Comparison of ENCODE assay signal across 8 cellular contexts in genomic region chr1:172531846-172532699, GRCh38. TPM values are rescaled to one million over a fixed set of nuclear protein-coding genes. Genes with fewer than 3 reads are reported as not detected.
DNase-seq lines count a peak whose midpoint lies in the region; ATAC-seq and TF ChIP-seq lines count a peak whose summit lies in the region.

No MANE protein-coding gene starts in this region.

- peak overlapping the region; percentile 87 for H3K4me3 Mint-ChIP-seq in Caco-2 (ENCODE audit: unreplicated experiment)

- CTCF ChIA-PET in Caco-2 (lab: Charles Lee): interaction anchor here (0.6 to 1.2 kb wide), 4 partner anchors 33 to 188 kb away, joined by 3 to 21 read pairs (median 6); no protein-coding TSS in a partner anchor

- no peaks in the 10 kb centered on the region for H3K36me3 ChIP-seq in Caco-2 (ENCODE audit: control insufficient read depth, insufficient read depth, low read length)

- peak overlapping the region; percentile 84 for H3K27ac Mint-ChIP-seq in Caco-2 (ENCODE audit: unreplicated experiment)

- intact Hi-C loops in Caco-2 (cut with micrococcal nuclease; ENCODE audit: unreplicated experiment): loop anchor here (1.0 to 5.0 kb wide), 4 partner anchors 33 to 690 kb away; partner anchors contain the start of gene DNM3

- no peaks in the 10 kb centered on the region for H3K9me3 Mint-ChIP-seq in Caco-2 (ENCODE audit: unreplicated experiment)

- H3K9me3 ChIP-seq in Caco-2: no peaks in the 10 kb centered on the region

- H3K36me3 Mint-ChIP-seq in Caco-2 (ENCODE audit: insufficient read depth, unreplicated experiment): peaks cover 13% of the 10 kb centered on the region

- POLR2A ChIA-PET in Caco-2 (lab: Charles Lee): interaction anchor here (0.5 to 1.5 kb wide), 19 partner anchors 10 to 1941 kb away, joined by 3 to 42 read pairs (median 4); partner anchors contain the start of genes METTL13 and PIGC

- peak; percentile 67 for ATAC-seq in GM21367 (IDR thresholded peaks at IDR 0.05; ENCODE audit: unreplicated experiment)

- TF ChIP-seq CTCF in Caco-2 (IDR thresholded peaks at IDR 0.05; ENCODE audit: insufficient read depth in 1 of 2, low read depth in 1 of 2, low read length in 1 of 2, severe bottlenecking in 1 of 2, unreplicated experiment in 1 of 2): no peak

- TSS peak; percentile 92 for BruUV-seq in Caco-2 (replicated peaks; lab: Mats Ljungman, UMichigan)

- peak; percentile 91 to 94 for DNase-seq in Caco-2
- DNase-seq in HT1080 (ENCODE audit: low read depth): peak; percentile 97
- peak; percentile 93 to 99 for DNase-seq in NOMO-1 (lab: John Stamatoyannopoulos, UW; ENCODE audit: unreplicated experiment in 2 of 2)
- peak; percentile 84 for DNase-seq in activated CD8-positive, alpha-beta memory T cell treated with anti-CD3 and anti-CD28 coated beads, Interleukin-2, amount 50 U/mL, for 24 hours (ENCODE audit: extremely low read depth)
- DNase-seq in epidermal melanocyte (ENCODE audit: insufficient read length, low spot score): peak; percentile 91
- peak; percentile 93 for DNase-seq in middle frontal gyrus (ENCODE audit: extremely low spot score, low spot score)
- DNase-seq in stimulated activated CD8-positive, alpha-beta memory T cell treated with anti-CD3 and anti-CD28 coated beads, Interleukin-2, amount 100 ng/mL, for 1 hour (ENCODE audit: low read depth in 2 of 2): peak; percentile 60 to 76

- no peaks in the 10 kb centered on the region for H3K27me3 Mint-ChIP-seq in Caco-2 (ENCODE audit: insufficient read depth, unreplicated experiment)

- peak overlapping the region; percentile 69 for H3K4me3 ChIP-seq in Caco-2 (ENCODE audit: low read depth, low read length)

- H3K27me3 ChIP-seq in Caco-2 (replicated peaks; ENCODE audit: control insufficient read depth, insufficient read depth, low read length): no peaks in the 10 kb centered on the region

- H3K4me1 ChIP-seq in Caco-2: peaks cover 32% of the 10 kb centered on the region

- peaks cover 43% of the 10 kb centered on the region for H3K4me1 Mint-ChIP-seq in Caco-2 (ENCODE audit: low read depth, unreplicated experiment)

RNA-seq across cellular contexts. Expression of gene SUCO, which starts 0.9 kb away (rescaled TPM):
- 48.4 and 50.3 TPM in 2 replicates for total RNA-seq in Caco-2 (2022)
- total RNA-seq in HT1080 (2014; rRNA removed; shearing (Covaris generic)): 14.0 and 16.2 TPM in 2 replicates
- 18.9 and 23.6 TPM in 2 replicates for polyA plus RNA-seq in HT1080 (2015; cell fraction: cytosol; rRNA removed)
- 31.6 and 34.9 TPM in 2 replicates for polyA plus RNA-seq in HT1080 (2015; cell fraction: nucleus; rRNA removed)

Comparison
In these comparisons a context has a peak if more than half of its experiments do, and no peak if none do; other contexts are left out.
1. Peak in every context shown above with its lines: DNase-seq, ATAC-seq and H3K4me3 ChIP-seq.